In the genomic region with DNA sequence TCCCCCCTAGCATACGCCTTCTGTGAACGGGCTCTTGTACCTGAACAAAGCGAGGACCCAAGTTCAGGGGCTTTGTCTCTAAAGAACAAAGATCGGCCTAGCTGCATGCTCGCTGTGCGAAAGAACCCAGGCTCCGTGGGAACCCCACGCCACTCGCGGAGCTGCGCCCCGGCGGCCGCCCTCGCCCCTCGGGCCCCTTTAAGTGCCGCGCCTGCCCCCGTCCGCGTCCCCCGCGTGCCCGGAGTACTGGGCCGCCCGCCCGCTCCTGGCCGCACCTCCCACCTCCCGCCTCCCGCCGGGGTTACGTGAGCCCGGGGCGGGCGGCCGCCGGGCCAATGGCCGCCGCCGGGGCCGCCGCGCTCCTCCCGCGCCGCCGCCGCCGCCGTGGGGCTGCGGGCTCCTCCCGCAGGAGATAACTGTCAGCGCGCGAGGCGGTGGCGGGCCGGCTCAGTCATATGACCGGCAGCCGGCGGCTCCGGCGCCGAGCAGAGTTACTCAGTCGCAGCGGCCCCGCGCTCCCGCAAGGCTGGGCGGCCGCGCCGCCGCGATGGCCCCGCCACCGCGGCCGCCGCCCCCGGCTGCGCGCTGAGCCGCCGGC, we compare ENCODE assay signal across 8 cellular contexts. TPM values are rescaled to one million over a fixed set of nuclear protein-coding genes. Genes with fewer than 3 reads are reported as not detected.
DNase-seq lines count a peak whose midpoint lies in the region; ATAC-seq and TF ChIP-seq lines count a peak whose summit lies in the region.

A gene (plus strand): TSS at position 450 of the 598 bp plus-strand sequence. CDS start 187 bp downstream, outside the sequence.

- H3K4me3 ChIP-seq in KMS-11 (IDR thresholded peaks at IDR 0.05; ENCODE audit: insufficient read depth, low read depth, low read length) (no peak within 1 kb of the TSS), osteoblast (ENCODE audit: insufficient read depth, low read length) (peak within 1 kb of the TSS; percentile 97)

- in situ Hi-C loops in SK-MEL-5 (cut with HindIII; ENCODE audit: low pct_unique_long_range_greater_than_20kb, low sequenced_read_pairs), result no loop called here

- H2AFZ ChIP-seq in KMS-11 (ENCODE audit: low read depth), result peak within 1 kb of the TSS; percentile 94
- peak within 1 kb of the TSS; percentile 91 for H2AFZ ChIP-seq in osteoblast (ENCODE audit: low read length)

- H3K4me3 Mint-ChIP-seq in activated naive CD4-positive, alpha-beta T cell treated with anti-CD3 and anti-CD28 coated beads, Interleukin-2, amount 50 U/mL, for 24 hours, result peak within 1 kb of the TSS; percentile 99
- peak within 1 kb of the TSS; percentile 99 for H3K4me3 Mint-ChIP-seq in glutamatergic neuron (ENCODE audit: unreplicated experiment)

- H3K9ac ChIP-seq in KMS-11, result peak within 1 kb of the TSS; percentile 67

- H3K36me3 ChIP-seq in KMS-11 (ENCODE audit: insufficient read depth) (no peaks in the 10 kb centered on the region), osteoblast (ENCODE audit: insufficient read depth, low read length) (no peaks in the 10 kb centered on the region)

- H4K20me1 ChIP-seq in KMS-11 (ENCODE audit: insufficient read depth) (no peaks in the 10 kb centered on the region), osteoblast (ENCODE audit: insufficient read depth, low read length) (peaks cover 12% of the 10 kb centered on the region)

- H3K9me3 Mint-ChIP-seq in activated naive CD4-positive, alpha-beta T cell treated with anti-CD3 and anti-CD28 coated beads, Interleukin-2, amount 50 U/mL, for 24 hours, result no peaks in the 10 kb centered on the region
- peaks cover 5% of the 10 kb centered on the region for H3K9me3 Mint-ChIP-seq in glutamatergic neuron (ENCODE audit: unreplicated experiment)

- peak; percentile 73 for DNase-seq in EL
- DNase-seq in SK-MEL-5 (ENCODE audit: low read depth, low spot score), result peak; percentile 57
- DNase-seq in glutamatergic neuron, result peak; percentile 84
- peak; percentile 99 for DNase-seq in osteoblast (ENCODE audit: insufficient read length, low spot score, missing footprints)

- TF ChIP-seq CTCF in KMS-11 (conservative IDR thresholded peaks at IDR 0.05; ENCODE audit: low read depth, low read length), result no peak
- TF ChIP-seq CTCF in glutamatergic neuron (IDR thresholded peaks at IDR 0.05; ENCODE audit: partially characterized antibody, unreplicated experiment), result no peak
- no peak for TF ChIP-seq CTCF in osteoblast (IDR thresholded peaks at IDR 0.05; ENCODE audit: extremely low read depth, low read depth, low read length)

- H3K79me2 ChIP-seq in KMS-11 (ENCODE audit: insufficient read depth, low read depth) (peaks cover 35% of the 10 kb centered on the region; the same call in 1 of the 2 replicates), osteoblast (ENCODE audit: insufficient read depth, low read length) (peaks cover 47% of the 10 kb centered on the region)

- H3K27me3 Mint-ChIP-seq in activated naive CD4-positive, alpha-beta T cell treated with anti-CD3 and anti-CD28 coated beads, Interleukin-2, amount 50 U/mL, for 24 hours, result no peaks in the 10 kb centered on the region
- peaks cover 7% of the 10 kb centered on the region for H3K27me3 Mint-ChIP-seq in glutamatergic neuron (ENCODE audit: unreplicated experiment)

- peak within 1 kb of the TSS; percentile 95 for H3K27ac Mint-ChIP-seq in activated naive CD4-positive, alpha-beta T cell treated with anti-CD3 and anti-CD28 coated beads, Interleukin-2, amount 50 U/mL, for 24 hours
- peak within 1 kb of the TSS; percentile 98 for H3K27ac Mint-ChIP-seq in glutamatergic neuron (ENCODE audit: unreplicated experiment)

- no peaks in the 10 kb centered on the region for H3K9me3 ChIP-seq in osteoblast (ENCODE audit: low read depth, low read length)

- H3K27ac ChIP-seq in KMS-11 (peak within 1 kb of the TSS; percentile 33), osteoblast (ENCODE audit: low read depth, low read length) (peak within 1 kb of the TSS; percentile 91), temporal lobe (ENCODE audit: low read depth, low read length) (peak within 1 kb of the TSS; percentile 84)

- peaks cover 21% of the 10 kb centered on the region for H3K4me1 ChIP-seq in KMS-11 (ENCODE audit: low read depth, poor library complexity, severe bottlenecking)
- peaks cover 16% of the 10 kb centered on the region for H3K4me1 ChIP-seq in osteoblast (ENCODE audit: insufficient read depth, low read length)

- H3K4me1 Mint-ChIP-seq in activated naive CD4-positive, alpha-beta T cell treated with anti-CD3 and anti-CD28 coated beads, Interleukin-2, amount 50 U/mL, for 24 hours, result peaks cover 52% of the 10 kb centered on the region
- H3K4me1 Mint-ChIP-seq in glutamatergic neuron (ENCODE audit: low read depth, unreplicated experiment), result peaks cover 16% of the 10 kb centered on the region

- peak; percentile 81 for ATAC-seq in GM21737 (IDR thresholded peaks at IDR 0.05; ENCODE audit: unreplicated experiment)

- H3K27me3 ChIP-seq in KMS-11 (ENCODE audit: insufficient read depth, low read depth), result no peaks in the 10 kb centered on the region; the same call in 1 of the 2 replicates
- H3K27me3 ChIP-seq in osteoblast (ENCODE audit: insufficient read depth, low read length), result no peaks in the 10 kb centered on the region

- H3K36me3 Mint-ChIP-seq in activated naive CD4-positive, alpha-beta T cell treated with anti-CD3 and anti-CD28 coated beads, Interleukin-2, amount 50 U/mL, for 24 hours, result no peaks in the 10 kb centered on the region
- H3K36me3 Mint-ChIP-seq in glutamatergic neuron (ENCODE audit: unreplicated experiment), result no peaks in the 10 kb centered on the region

- H3K4me2 ChIP-seq in KMS-11, result peak within 1 kb of the TSS; percentile 97
- H3K4me2 ChIP-seq in osteoblast (ENCODE audit: insufficient read depth, low read length), result peak within 1 kb of the TSS; percentile 89

RNA-seq across cellular contexts. Expression of the gene that starts here (rescaled TPM):
- 39.7 and 42.9 TPM in 2 replicates for total RNA-seq in SK-MEL-5 (2014; rRNA removed; shearing (Covaris generic))
- polyA plus RNA-seq in SK-MEL-5 (2015; cell fraction: cytosol; rRNA removed), result 13.5 and 21.3 TPM in 2 replicates
- 15.8 and 19.6 TPM in 2 replicates for polyA plus RNA-seq in SK-MEL-5 (2015; cell fraction: nucleus; rRNA removed)
- total RNA-seq in glutamatergic neuron (ENCODE audit: unreplicated experiment) (53.2 TPM), osteoblast (73.4 and 78.9 TPM in 2 replicates), temporal lobe (62.9 TPM)

Comparison
In these comparisons a context has a peak if more than half of its experiments do, and no peak if none do; other contexts are left out.
1. H3K27ac ChIP-seq: peak in every context shown above with its lines; median percentile 91 in osteoblast; 84 in temporal lobe; 33 in KMS-11.